30 cellular contexts compared by ENCODE assay signal in the genomic region with DNA sequence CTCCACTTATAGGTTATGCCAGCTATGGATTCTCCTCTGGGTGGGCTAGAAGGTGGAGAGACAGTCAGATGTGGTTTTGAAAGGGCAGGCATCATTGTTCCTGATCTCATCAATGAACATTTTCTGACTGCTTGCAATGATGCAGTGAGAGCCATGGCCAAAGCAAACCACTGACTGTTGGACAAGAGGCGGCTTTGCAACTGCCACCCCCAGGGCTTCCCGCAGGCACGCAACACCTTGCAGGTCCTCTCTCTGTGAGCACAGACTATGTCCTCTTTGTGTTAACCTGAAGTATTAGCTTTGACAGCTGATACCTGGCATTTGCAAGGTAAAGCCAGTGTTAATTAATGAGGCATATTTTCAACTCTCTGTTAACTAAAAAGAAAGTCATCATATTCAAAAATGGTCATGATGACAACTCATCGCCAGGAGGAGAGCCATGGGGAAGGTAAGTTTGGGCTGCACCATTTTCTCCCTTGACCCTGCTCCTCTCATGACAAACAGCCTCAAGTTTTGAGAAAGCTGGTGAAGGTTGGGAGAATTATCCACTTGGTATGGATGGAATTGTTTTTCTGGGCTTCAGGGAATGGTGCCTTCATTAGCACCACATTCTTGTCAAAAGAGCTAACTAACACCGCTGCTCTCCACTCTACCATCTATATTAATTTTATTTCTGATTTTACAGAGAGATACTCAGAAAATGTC. TPM values are rescaled to one million over a fixed set of nuclear protein-coding genes. Genes with fewer than 3 reads are reported as not detected.
"Had no signal": no experiment of that assay in that cellular context is flagged by ENCODE, and none has a peak within 500 bp of the region (broad histone marks: within the 10 kb centered on the region; RNA-seq: fewer than 3 reads in every experiment).

No MANE protein-coding gene starts in this region.

- H3K27me3 ChIP-seq: adrenal gland, ascending aorta, dorsolateral prefrontal cortex, foreskin keratinocyte, heart left ventricle, tibial nerve had no signal

- H3K27ac ChIP-seq: adrenal gland, ascending aorta, coronary artery, dorsolateral prefrontal cortex, foreskin keratinocyte, heart left ventricle, left ventricle myocardium inferior, tibial nerve had no signal

- H3K4me1 ChIP-seq: adrenal gland, ascending aorta had no signal

- H3K4me3 ChIP-seq: adrenal gland, ascending aorta, coronary artery, dorsolateral prefrontal cortex, heart left ventricle, left ventricle myocardium inferior, lung, skin epidermis, tibial nerve had no signal

- H3K4me1 Mint-ChIP-seq: activated naive CD8-positive, alpha-beta T cell treated with anti-CD3 and anti-CD28 coated beads for 36 hours; stimulated activated memory B cell treated with anti-CD40 and anti-IgM and Interleukin-4, amounts not matched to agents 10 μg/mL and 1 μg/mL and 100 μg/mL, for 72 hours had no signal

- H3K4me3 Mint-ChIP-seq: activated naive CD8-positive, alpha-beta T cell treated with anti-CD3 and anti-CD28 coated beads for 36 hours; brain; nephron; stimulated activated memory B cell treated with anti-CD40 and anti-IgM and Interleukin-4, amounts not matched to agents 10 μg/mL and 1 μg/mL and 100 μg/mL, for 72 hours had no signal

- H3K27me3 Mint-ChIP-seq: activated naive CD8-positive, alpha-beta T cell treated with anti-CD3 and anti-CD28 coated beads for 36 hours; progenitor cell of endocrine pancreas had no signal

- H3K9me3 ChIP-seq: adrenal gland, ascending aorta, tibial nerve had no signal

- H3K36me3 Mint-ChIP-seq: activated naive CD8-positive, alpha-beta T cell treated with anti-CD3 and anti-CD28 coated beads for 36 hours; brain; stimulated activated memory B cell treated with anti-CD40 and anti-IgM and Interleukin-4, amounts not matched to agents 10 μg/mL and 1 μg/mL and 100 μg/mL, for 72 hours had no signal

- DNase-seq: activated CD4-positive, alpha-beta T cell treated with anti-CD3 and anti-CD28 coated beads for 48 hours; activated CD4-positive, alpha-beta T cell treated with anti-CD3 and anti-CD28 coated beads, Interleukin-2, amount 50 U/mL, for 48 hours; activated CD8-positive, alpha-beta memory T cell treated with anti-CD3 and anti-CD28 coated beads for 24 hours; activated effector memory CD4-positive, alpha-beta T cell treated with Interleukin-2 at 50 U/mL for 16 hours; activated naive CD4-positive, alpha-beta T cell treated with Interleukin-2 at 50 U/mL for 16 hours; activated naive CD8-positive, alpha-beta T cell treated with anti-CD3 and anti-CD28 coated beads for 36 hours; adrenal gland; dorsolateral prefrontal cortex; effector memory CD4-positive, alpha-beta T cell; foreskin keratinocyte; heart left ventricle; hypothalamus; left ventricle myocardium inferior; stimulated activated CD4-positive, alpha-beta T cell treated with anti-CD3 and anti-CD28 coated beads, Interleukin-12 subunit alpha, Interleukin-12 subunit beta, amount 100 ng/mL, for 4 hours; stimulated activated CD4-positive, alpha-beta T cell treated with anti-CD3 and anti-CD28 coated beads, Interleukin-4, amount 100 ng/mL, for 24 hours had no signal

- H3K27ac Mint-ChIP-seq: activated naive CD8-positive, alpha-beta T cell treated with anti-CD3 and anti-CD28 coated beads for 36 hours; brain; nephron; progenitor cell of endocrine pancreas; stimulated activated memory B cell treated with anti-CD40 and anti-IgM and Interleukin-4, amounts not matched to agents 10 μg/mL and 1 μg/mL and 100 μg/mL, for 72 hours had no signal

- FAIRE-seq: islet of Langerhans, urothelium cell line had no signal

- ATAC-seq: activated CD4-positive, CD25-positive, alpha-beta regulatory T cell treated with anti-CD3 and anti-CD28 coated beads, Interleukin-2, amount 50 U/mL, for 24 hours; esophagus mucosa; foreskin keratinocyte; sciatic nerve; stimulated activated memory B cell treated with anti-CD40 and anti-IgM and Interleukin-4, amounts not matched to agents 10 μg/mL and 1 μg/mL and 100 μg/mL, for 72 hours had no signal

- H3K36me3 ChIP-seq: adrenal gland, ascending aorta, heart left ventricle, left ventricle myocardium inferior, tibial nerve had no signal

RNA-seq across cellular contexts. Expression of a gene that starts 14.9 kb away (rescaled TPM):
- total RNA-seq: foreskin keratinocyte, osteoblast, progenitor cell of endocrine pancreas had no signal
- polyA plus RNA-seq: foreskin keratinocyte had no signal
